Comparison of ENCODE assay signal across 8 cellular contexts in genomic region chr12:9869307-9870161, GRCh38. TPM values are rescaled to one million over a fixed set of nuclear protein-coding genes. Genes with fewer than 3 reads are reported as not detected.
DNase-seq lines count a peak whose midpoint lies in the region; ATAC-seq, FAIRE-seq and TF ChIP-seq lines count a peak whose summit lies in the region.

CLEC2B (minus strand) TSS chr12:9869354.

- no peaks in the 10 kb centered on the region for H3K9me3 ChIP-seq in SK-N-MC (ENCODE audit: low read depth, low read length)
- H3K9me3 ChIP-seq in mucosa of rectum (ENCODE audit: control insufficient read depth in 2 of 2, low read length in 2 of 2) = no peaks in the 10 kb centered on the region

- no peaks in the 10 kb centered on the region for H3K36me3 ChIP-seq in SK-N-MC (ENCODE audit: insufficient read depth, low read length)
- H3K36me3 ChIP-seq in mucosa of rectum (ENCODE audit: control insufficient read depth in 2 of 2, insufficient read depth in 2 of 2, low read length in 2 of 2) = no peaks in the 10 kb centered on the region

- no peaks in the 10 kb centered on the region for H3K27me3 ChIP-seq in dorsolateral prefrontal cortex
- H3K27me3 ChIP-seq in mucosa of rectum (ENCODE audit: control insufficient read depth in 2 of 2, insufficient read depth in 2 of 2, low read length in 2 of 2) = no peaks in the 10 kb centered on the region

- intact Hi-C loops in dorsolateral prefrontal cortex (cut with DNase I) = no loop called here

- peak; percentile 82 for DNase-seq in GM04504 (ENCODE audit: low read depth)
- DNase-seq in SK-N-MC (ENCODE audit: low read depth, low spot score) = no peak
- DNase-seq in dorsolateral prefrontal cortex = no peak
- DNase-seq in urothelium cell line (ENCODE audit: low spot score) = peak; percentile 29
- no peak for DNase-seq in NCI-H2196 treated with DMSO at 0.1 percent for 48 hours (lab: John Stamatoyannopoulos, UW; ENCODE audit: unreplicated experiment)

- peak; percentile 55 for ATAC-seq in HG02759 (IDR thresholded peaks at IDR 0.05; ENCODE audit: unreplicated experiment)
- ATAC-seq in HG03442 (IDR thresholded peaks at IDR 0.05; ENCODE audit: unreplicated experiment) = no peak

- peaks cover 0 to 5% of the 10 kb centered on the region in 2 donors for H3K4me1 ChIP-seq in mucosa of rectum (ENCODE audit: control insufficient read depth in 2 of 2, insufficient read depth in 2 of 2, low read length in 2 of 2)

- TF ChIP-seq CTCF in dorsolateral prefrontal cortex (IDR thresholded peaks at IDR 0.05 in 54 of 56, conservative IDR thresholded peaks at IDR 0.05 in 2 of 56; ENCODE audit: low read depth in 1 of 56, partially characterized antibody in 56 of 56) = no peak

- H3K4me3 ChIP-seq in SK-N-MC = peak within 1 kb of the TSS; percentile 84
- peak within 1 kb of the TSS; percentile 17 to 70 (median 52) for H3K4me3 ChIP-seq in dorsolateral prefrontal cortex
- H3K4me3 ChIP-seq in mucosa of rectum (ENCODE audit: low read length in 2 of 2) = peak within 1 kb of the TSS; percentile 62 to 87

- H3K27ac ChIP-seq in SK-N-MC (peak within 1 kb of the TSS; percentile 84), dorsolateral prefrontal cortex (peak within 1 kb of the TSS in 56 of 59 donors; percentile 8 to 88 (median 68)), mucosa of rectum (ENCODE audit: low read depth in 2 of 2, low read length in 2 of 2) (peak within 1 kb of the TSS; percentile 86 to 88)

- peak; percentile 74 for FAIRE-seq in urothelium cell line (lab: Jason Lieb, UNC)

- H3K9ac ChIP-seq in SK-N-MC (ENCODE audit: insufficient read length) (peak within 1 kb of the TSS; percentile 81), mucosa of rectum (ENCODE audit: low read depth in 1 of 2, low read length in 2 of 2) (peak within 1 kb of the TSS; percentile 71 to 82)

RNA-seq across cellular contexts. Expression of gene CLEC2B, which starts in this region (rescaled TPM):
- 10 to 100 TPM in 5 of 120 experiments, 1 to 10 TPM in 114, under 1 TPM in 1; 0.60 to 13.2 (median 3.9) TPM for total RNA-seq in dorsolateral prefrontal cortex

Comparison
In these comparisons a context has a peak if more than half of its experiments do, and no peak if none do; other contexts are left out.
1. DNase-seq: peak in GM04504 (single experiment) and urothelium cell line (single experiment); none in SK-N-MC (single experiment), dorsolateral prefrontal cortex (0 of 10) and NCI-H2196 treated with DMSO at 0.1 percent for 48 hours (single experiment).
2. Peak in every context shown above with its lines, with median percentiles within 50 percentile points of each other: H3K27ac ChIP-seq and H3K4me3 ChIP-seq.